Comparison of ENCODE assay signal across 15 cellular contexts in genomic region chr3:167978071-167978470, GRCh38.
A peak's percentile ranks its signal among the peaks of the same experiment; 100 is the strongest.
DNase-seq lines count a peak whose midpoint lies in the region; ATAC-seq and TF ChIP-seq lines count a peak whose summit lies in the region.
"Had no signal": no experiment of that assay in that cellular context is flagged by ENCODE, and none has a peak within 500 bp of the region (broad histone marks: within the 10 kb centered on the region; RNA-seq: fewer than 3 reads in every experiment).

No MANE protein-coding gene starts in this region.

- peak overlapping the region; percentile 58 for H3K4me2 ChIP-seq in hepatocyte
- H3K4me2 ChIP-seq: BLaER1 treated with 17β-estradiol and CSF1 and Interleukin-3, amounts not matched to agents 10 nM and 100 nM had no signal

- no peak overlapping the region for H2AFZ ChIP-seq in hepatocyte

- TF ChIP-seq EP300 in upper lobe of left lung (IDR thresholded peaks at IDR 0.05) = no peak

- H3K4me1 ChIP-seq in hepatocyte (ENCODE audit: insufficient read depth) (peaks cover 29% of the 10 kb centered on the region), esophagus squamous epithelium (no peaks in the 10 kb centered on the region), upper lobe of left lung (no peaks in the 10 kb centered on the region)

- no peaks in the 10 kb centered on the region for H3K79me2 ChIP-seq in hepatocyte

- H3K27me3 Mint-ChIP-seq in Calu3 (ENCODE audit: unreplicated experiment) = no peaks in the 10 kb centered on the region
- H3K27me3 Mint-ChIP-seq: activated CD4-positive, alpha-beta T cell treated with anti-CD3 and anti-CD28 coated beads, Interleukin-2, amount 10 ng/mL, durations not matched to agents 7 days and 5 days; memory B cell had no signal

- no peaks in the 10 kb centered on the region for H3K27me3 ChIP-seq in hepatocyte
- H3K27me3 ChIP-seq in esophagus squamous epithelium = no peaks in the 10 kb centered on the region
- no peaks in the 10 kb centered on the region for H3K27me3 ChIP-seq in upper lobe of left lung
- H3K27me3 ChIP-seq: BLaER1 treated with 17β-estradiol and CSF1 and Interleukin-3, amounts not matched to agents 10 nM and 100 nM; cardiac muscle cell had no signal

- TF ChIP-seq CTCF in Calu3 (IDR thresholded peaks at IDR 0.05; ENCODE audit: unreplicated experiment) = no peak
- no peak for TF ChIP-seq CTCF in hepatocyte (IDR thresholded peaks at IDR 0.05; ENCODE audit: poor library complexity)
- TF ChIP-seq CTCF in esophagus squamous epithelium (IDR thresholded peaks at IDR 0.05) = no peak
- no peak for TF ChIP-seq CTCF in upper lobe of left lung (IDR thresholded peaks at IDR 0.05)

- no peaks in the 10 kb centered on the region for H3K9me2 ChIP-seq in hepatocyte (replicated peaks; ENCODE audit: insufficient read depth)

- H3K27ac ChIP-seq in hepatocyte = peak overlapping the region; percentile 84
- no peak overlapping the region for H3K27ac ChIP-seq in esophagus squamous epithelium
- H3K27ac ChIP-seq in upper lobe of left lung = no peak overlapping the region
- H3K27ac ChIP-seq: BLaER1 treated with 17β-estradiol and CSF1 and Interleukin-3, amounts not matched to agents 10 nM and 100 nM; cardiac muscle cell had no signal

- ATAC-seq in HG02938 (IDR thresholded peaks at IDR 0.05; ENCODE audit: unreplicated experiment) = no peak
- no peak for ATAC-seq in upper lobe of left lung (ENCODE audit: low FRiP score in 2 of 2)
- ATAC-seq: stimulated activated naive B cell treated with anti-CD40 and anti-IgM and Interleukin-4, amounts not matched to agents 10 μg/mL and 1 μg/mL and 100 μg/mL, for 72 hours had no signal

- H3K4me3 ChIP-seq in hepatocyte = no peak overlapping the region
- no peak overlapping the region for H3K4me3 ChIP-seq in esophagus squamous epithelium
- no peak overlapping the region for H3K4me3 ChIP-seq in upper lobe of left lung
- H3K4me3 ChIP-seq: BLaER1 treated with 17β-estradiol and CSF1 and Interleukin-3, amounts not matched to agents 10 nM and 100 nM; cardiac muscle cell had no signal

- no peak overlapping the region for H3K27ac Mint-ChIP-seq in Calu3 (ENCODE audit: unreplicated experiment)
- H3K27ac Mint-ChIP-seq: activated CD4-positive, alpha-beta T cell treated with anti-CD3 and anti-CD28 coated beads, Interleukin-2, amount 10 ng/mL, durations not matched to agents 7 days and 5 days; memory B cell; stimulated activated naive B cell treated with anti-CD40 and anti-IgM and Interleukin-4, amounts not matched to agents 10 μg/mL and 1 μg/mL and 100 μg/mL, for 72 hours had no signal

- CTCF ChIA-PET in Calu3 (lab: Charles Lee) = interaction anchor here (0.6 kb wide), 1 partner anchor 50 kb away, joined by 5 read pairs; no protein-coding TSS in a partner anchor

- no peaks in the 10 kb centered on the region for H3K36me3 ChIP-seq in hepatocyte (replicated peaks; ENCODE audit: insufficient read depth, low read depth)
- no peaks in the 10 kb centered on the region for H3K36me3 ChIP-seq in esophagus squamous epithelium
- no peaks in the 10 kb centered on the region for H3K36me3 ChIP-seq in upper lobe of left lung
- H3K36me3 ChIP-seq: BLaER1 treated with 17β-estradiol and CSF1 and Interleukin-3, amounts not matched to agents 10 nM and 100 nM; cardiac muscle cell had no signal

- H3K4me3 Mint-ChIP-seq in Calu3 (ENCODE audit: low read depth, unreplicated experiment) = no peak overlapping the region
- H3K4me3 Mint-ChIP-seq: activated CD4-positive, alpha-beta T cell treated with anti-CD3 and anti-CD28 coated beads, Interleukin-2, amount 10 ng/mL, durations not matched to agents 7 days and 5 days; memory B cell; stimulated activated naive B cell treated with anti-CD40 and anti-IgM and Interleukin-4, amounts not matched to agents 10 μg/mL and 1 μg/mL and 100 μg/mL, for 72 hours had no signal

- H3K36me3 Mint-ChIP-seq in Calu3 (ENCODE audit: insufficient read depth, unreplicated experiment) = no peaks in the 10 kb centered on the region
- H3K36me3 Mint-ChIP-seq: memory B cell; stimulated activated naive B cell treated with anti-CD40 and anti-IgM and Interleukin-4, amounts not matched to agents 10 μg/mL and 1 μg/mL and 100 μg/mL, for 72 hours had no signal

- H4K20me1 ChIP-seq in hepatocyte (ENCODE audit: insufficient read depth, poor library complexity, severe bottlenecking) = no peaks in the 10 kb centered on the region
- H4K20me1 ChIP-seq: BLaER1 treated with 17β-estradiol and CSF1 and Interleukin-3, amounts not matched to agents 10 nM and 100 nM had no signal

- no TSS peak for BruUV-seq in Calu3 (replicated peaks; lab: Mats Ljungman, UMichigan)

- H3K4me1 Mint-ChIP-seq in Calu3 (ENCODE audit: low read depth, unreplicated experiment) = peaks cover 15% of the 10 kb centered on the region
- H3K4me1 Mint-ChIP-seq: activated CD4-positive, alpha-beta T cell treated with anti-CD3 and anti-CD28 coated beads, Interleukin-2, amount 10 ng/mL, durations not matched to agents 7 days and 5 days; memory B cell; stimulated activated naive B cell treated with anti-CD40 and anti-IgM and Interleukin-4, amounts not matched to agents 10 μg/mL and 1 μg/mL and 100 μg/mL, for 72 hours had no signal

- DNase-seq in Calu3 (peak; percentile 69), NCI-H1092 (lab: John Stamatoyannopoulos, UW) (peak; percentile 84), RPMI7951 (ENCODE audit: low read depth) (peak; percentile 18), hepatocyte (ENCODE audit: low spot score) (peak; percentile 68), esophagus squamous epithelium (lab: John Stamatoyannopoulos, UW) (no peak), NCI-H2081 treated with DMSO at 0.1 percent for 48 hours (lab: John Stamatoyannopoulos, UW) (no peak), upper lobe of left lung (no peak)
- DNase-seq: activated CD4-positive, alpha-beta T cell treated with anti-CD3 and anti-CD28 coated beads, Interleukin-2, amount 10 ng/mL, durations not matched to agents 7 days and 5 days; activated effector memory CD4-positive, alpha-beta T cell treated with anti-CD3 and anti-CD28 coated beads, Interleukin-2, amount 50 U/mL, for 16 hours; posterior cingulate gyrus; stimulated activated naive B cell treated with anti-CD40 and anti-IgM and Interleukin-4, amounts not matched to agents 10 μg/mL and 1 μg/mL and 100 μg/mL, for 72 hours had no signal

- H3K9me3 Mint-ChIP-seq in Calu3 (ENCODE audit: low read depth, unreplicated experiment) = no peaks in the 10 kb centered on the region
- H3K9me3 Mint-ChIP-seq: activated CD4-positive, alpha-beta T cell treated with anti-CD3 and anti-CD28 coated beads, Interleukin-2, amount 10 ng/mL, durations not matched to agents 7 days and 5 days; memory B cell; stimulated activated naive B cell treated with anti-CD40 and anti-IgM and Interleukin-4, amounts not matched to agents 10 μg/mL and 1 μg/mL and 100 μg/mL, for 72 hours had no signal

- WGBS in hepatocyte (ENCODE audit: low lambda C conversion rate, missing lambda C conversion rate) = 49% methylated on average over 3 of the region's 3 CpGs
- WGBS in esophagus squamous epithelium, 2 donors = 72 to 77% methylated on average over 3 of the region's 3 CpGs
- 42 to 72% methylated on average over 3 of the region's 3 CpGs for WGBS in upper lobe of left lung, 2 donors

- H3K9me3 ChIP-seq in hepatocyte (ENCODE audit: low read depth) (no peaks in the 10 kb centered on the region), esophagus squamous epithelium (no peaks in the 10 kb centered on the region), upper lobe of left lung (no peaks in the 10 kb centered on the region)

- TF ChIP-seq POLR2A in esophagus squamous epithelium (IDR thresholded peaks at IDR 0.05) (no peak), upper lobe of left lung (IDR thresholded peaks at IDR 0.05) (no peak)

- intact Hi-C loops in Calu3 (cut with micrococcal nuclease; ENCODE audit: unreplicated experiment) = no loop called here
- intact Hi-C loops in esophagus squamous epithelium (cut with DNase I) = no loop called here

Comparison
In these comparisons a context has a peak if more than half of its experiments do, and no peak if none do; other contexts are left out.
1. DNase-seq: peak in Calu3 (single experiment), NCI-H1092 (single experiment), RPMI7951 (single experiment) and hepatocyte (single experiment); none in esophagus squamous epithelium (single experiment), NCI-H2081 treated with DMSO at 0.1 percent for 48 hours (single experiment) and upper lobe of left lung (0 of 2).